Comparison of ENCODE assay signal across 8 cellular contexts in the genomic region with DNA sequence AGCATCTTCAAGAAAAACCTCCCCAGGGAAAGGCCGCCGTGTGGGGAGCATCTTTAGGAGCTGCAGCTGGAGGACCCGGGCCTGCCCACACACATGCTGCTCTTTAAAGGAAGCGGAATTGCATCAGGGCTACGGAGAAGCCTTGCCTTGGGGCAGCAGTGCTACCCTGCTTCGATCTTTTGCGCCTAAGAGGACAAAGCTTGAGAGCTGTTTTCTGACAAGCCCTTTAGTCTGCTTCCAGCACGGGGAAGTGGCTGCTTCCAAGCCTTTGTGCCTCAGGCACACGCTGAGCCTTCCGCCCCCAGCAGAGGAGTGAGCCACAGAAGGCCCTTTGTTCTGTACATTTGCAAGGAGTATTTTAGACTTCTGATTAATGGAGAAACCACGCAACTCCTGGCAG. TPM values are rescaled to one million over a fixed set of nuclear protein-coding genes. Genes with fewer than 3 reads are reported as not detected.
DNase-seq lines count a peak whose midpoint lies in the region; ATAC-seq, FAIRE-seq and TF ChIP-seq lines count a peak whose summit lies in the region.

No MANE protein-coding gene starts in this region.

- DNase-seq in G401 (ENCODE audit: low spot score), result peak; percentile 21
- peak; percentile 32 for DNase-seq in NCI-H774 (lab: John Stamatoyannopoulos, UW)
- no peak for DNase-seq in cerebellar nuclear complex (lab: John Stamatoyannopoulos, UW)
- DNase-seq in GM19239 (ENCODE audit: insufficient read length, low spot score), result no peak
- DNase-seq in coronary artery (ENCODE audit: low spot score), result no peak

- H3K27ac ChIP-seq in esophagus (ENCODE audit: low read depth in 2 of 2, low read length in 1 of 2) (peak overlapping the region; percentile 23 to 59), coronary artery (no peak overlapping the region)

- no peak for TF ChIP-seq CTCF in coronary artery (IDR thresholded peaks at IDR 0.05)

- WGBS in esophagus, 2 donors, result 32 to 60% methylated on average over 11 of the region's 11 CpGs

- ATAC-seq in HG02884 (IDR thresholded peaks at IDR 0.05; ENCODE audit: unreplicated experiment), result no peak

- peak overlapping the region; percentile 14 for H2AFZ ChIP-seq in neuron (ENCODE audit: low read depth, low read length)

- peaks cover 2 to 7% of the 10 kb centered on the region in 2 donors for H3K4me1 ChIP-seq in esophagus (ENCODE audit: control insufficient read depth in 2 of 2, insufficient read depth in 2 of 2, low read length in 1 of 2)
- peaks cover 21% of the 10 kb centered on the region for H3K4me1 ChIP-seq in neuron (ENCODE audit: insufficient read depth, low read length)

- H3K4me3 ChIP-seq in esophagus (ENCODE audit: low read depth in 1 of 2, low read length in 2 of 2) (no peak overlapping the region), neuron (ENCODE audit: low read length) (peak overlapping the region; percentile 11), coronary artery (no peak overlapping the region)

- in situ Hi-C loops in G401 (cut with HindIII; ENCODE audit: low sequenced_read_pairs), result loop anchor here (5.0 kb wide), 1 partner anchor 83 kb away; no protein-coding TSS in a partner anchor

- H3K9me3 ChIP-seq in esophagus (ENCODE audit: control insufficient read depth in 2 of 2, insufficient read depth in 1 of 2, low read depth in 1 of 2, low read length in 1 of 2), result no peaks in the 10 kb centered on the region
- no peaks in the 10 kb centered on the region for H3K9me3 ChIP-seq in neuron (ENCODE audit: low read length)

- H3K27me3 ChIP-seq in esophagus (ENCODE audit: control insufficient read depth in 1 of 2, insufficient read depth in 2 of 2, low read length in 2 of 2) (no peaks in the 10 kb centered on the region), neuron (ENCODE audit: insufficient read depth, low read length) (no peaks in the 10 kb centered on the region)

- FAIRE-seq in GM19239 (lab: Jason Lieb, UNC), result no peak

- peaks cover 0 to 3% of the 10 kb centered on the region in 2 donors for H3K36me3 ChIP-seq in esophagus (ENCODE audit: control insufficient read depth in 2 of 2, insufficient read depth in 2 of 2, low read length in 1 of 2)
- H3K36me3 ChIP-seq in neuron (ENCODE audit: insufficient read depth, low read length), result peaks cover 16% of the 10 kb centered on the region

RNA-seq across cellular contexts. Expression of a gene that starts 31.5 kb away (rescaled TPM):
- 29.7 and 34.7 TPM in 2 replicates for total RNA-seq in G401 (2014; rRNA removed; shearing (Covaris generic))
- 10 to 100 TPM; 35.1 to 39.3 TPM for polyA plus RNA-seq in esophagus

RNA-seq across cellular contexts. Expression of a gene that starts 31.8 kb away (rescaled TPM):
- total RNA-seq in G401 (2014; rRNA removed; shearing (Covaris generic)), result 4.0 and 12.2 TPM in 2 replicates
- polyA plus RNA-seq in esophagus, result 10 to 100 TPM in 1 of 2 donors, 1 to 10 TPM in 1; 7.1 to 12.7 TPM

RNA-seq across cellular contexts. Expression of a gene that starts 34.7 kb away (rescaled TPM):
- 87.3 and 184 TPM in 2 replicates for total RNA-seq in G401 (2014; rRNA removed; shearing (Covaris generic))
- 100 to 1,000 TPM in 1 of 2 donors, 10 to 100 TPM in 1; 69.8 to 102 TPM for polyA plus RNA-seq in esophagus

Comparison
In these comparisons a context has a peak if more than half of its experiments do, and no peak if none do; other contexts are left out.
1. DNase-seq: peak in G401 (single experiment) and NCI-H774 (single experiment); none in cerebellar nuclear complex (0 of 2), GM19239 (single experiment) and coronary artery (single experiment).
2. H3K27ac ChIP-seq: peak in esophagus (2 of 2); none in coronary artery (0 of 2).